In the genomic region with DNA sequence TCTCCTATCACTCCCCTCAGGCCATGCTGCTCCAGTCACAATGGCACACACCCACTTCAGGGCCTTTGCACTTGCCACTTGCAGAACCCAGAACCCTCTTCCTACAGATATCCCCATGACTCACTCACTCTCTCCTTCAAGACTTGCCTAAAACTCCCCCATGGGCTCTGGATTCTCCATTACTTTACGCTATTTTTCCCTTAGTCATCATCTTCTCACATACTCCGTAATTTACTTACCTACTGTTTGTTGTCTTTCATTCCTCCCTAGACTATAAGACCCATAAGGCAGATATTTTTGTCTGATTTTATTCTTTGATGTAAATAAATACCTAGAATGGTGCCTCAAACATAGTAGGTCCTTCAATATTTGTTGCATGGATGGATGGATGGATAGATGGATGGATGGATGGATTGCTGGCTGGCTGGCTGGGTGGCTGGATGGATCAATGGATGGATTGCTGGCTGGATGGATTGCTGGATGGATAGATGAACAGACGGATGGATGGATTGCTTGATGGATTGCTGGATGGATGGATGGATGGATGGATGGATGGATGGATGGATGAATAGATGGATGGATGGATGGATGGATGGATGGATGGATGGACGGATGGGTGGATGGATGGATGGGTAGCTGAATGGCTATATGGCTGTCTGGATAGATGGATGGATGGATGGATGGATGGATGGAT, we compare ENCODE assay signal across 28 cellular contexts.
"Had no signal": no experiment of that assay in that cellular context is flagged by ENCODE, and none has a peak within 500 bp of the region (broad histone marks: within the 10 kb centered on the region; RNA-seq: fewer than 3 reads in every experiment).

No MANE protein-coding gene starts in this region.

- FAIRE-seq: pancreas, small intestine had no signal

- H3K4me1 ChIP-seq: pancreas, psoas muscle, transverse colon, upper lobe of right lung, uterus had no signal

- DNase-seq: naive B cell; naive thymus-derived CD8-positive, alpha-beta T cell; nephron progenitor cell; nucleus accumbens; pancreas; psoas muscle; right cardiac atrium; small intestine; stimulated activated CD4-positive, alpha-beta T cell treated with anti-CD3 and anti-CD28 coated beads, Interleukin-15, amount 100 ng/mL, for 24 hours; stimulated activated CD4-positive, alpha-beta T cell treated with anti-CD3 and anti-CD28 coated beads, Interleukin-2, amount 100 ng/mL, for 24 hours; stimulated activated CD4-positive, alpha-beta T cell treated with anti-CD3 and anti-CD28 coated beads, Interleukin-2, amount 100 ng/mL, for 48 hours; stimulated activated CD4-positive, alpha-beta T cell treated with anti-CD3 and anti-CD28 coated beads, Interleukin-4, amount 100 ng/mL, for 24 hours; stimulated activated naive B cell treated with anti-CD40 and anti-IgM and Interleukin-4, amounts not matched to agents 10 μg/mL and 1 μg/mL and 100 μg/mL, for 72 hours; stimulated activated naive CD4-positive, alpha-beta T cell treated with Interleukin-2 at 50 U/mL for 16 hours; stomach; thyroid gland; transverse colon; upper lobe of right lung; uterus had no signal

- H3K4me3 Mint-ChIP-seq: naive B cell; naive thymus-derived CD8-positive, alpha-beta T cell; natural killer cell treated with Interleukin-12 subunit alpha and Interleukin-12 subunit beta and Interleukin-15 and Interleukin-18, amount 100 ng/mL, for 72 hours; nephron progenitor cell; neural crest cell; stimulated activated effector memory CD8-positive, alpha-beta T cell treated with anti-CD3 and anti-CD28 coated beads, Interleukin-12 subunit alpha, Interleukin-12 subunit beta, amount 100 ng/mL, for 72 hours; stimulated activated naive B cell treated with anti-CD40 and anti-IgM and Interleukin-4, amounts not matched to agents 10 μg/mL and 1 μg/mL and 100 μg/mL, for 72 hours; stimulated activated naive CD8-positive, alpha-beta T cell treated with anti-CD3 and anti-CD28 coated beads, Interleukin-15, Interleukin-2, amounts not matched to agents 100 ng/mL and 50 ng/mL, for 24 hours; type B pancreatic cell had no signal

- H3K4me3 ChIP-seq: pancreas, psoas muscle, stomach, thoracic aorta, thyroid gland, transverse colon, upper lobe of right lung, uterus had no signal

- H3K9me3 Mint-ChIP-seq: stimulated activated effector memory CD8-positive, alpha-beta T cell treated with anti-CD3 and anti-CD28 coated beads, Interleukin-12 subunit alpha, Interleukin-12 subunit beta, amount 100 ng/mL, for 72 hours had no signal

- H3K27me3 ChIP-seq: neutrophil, pancreas, stomach, thyroid gland, transverse colon, upper lobe of right lung, uterus had no signal

- H3K36me3 ChIP-seq: neutrophil, pancreas, stomach, thoracic aorta, thyroid gland, transverse colon, upper lobe of right lung, uterus had no signal

- H3K27ac ChIP-seq: neutrophil, pancreas, psoas muscle, stomach, thyroid gland, upper lobe of right lung, uterus had no signal

- H3K9me3 ChIP-seq: neutrophil, pancreas, psoas muscle, thoracic aorta, thyroid gland, transverse colon, upper lobe of right lung, uterus had no signal

- H3K4me1 Mint-ChIP-seq: naive B cell; naive thymus-derived CD8-positive, alpha-beta T cell; stimulated activated effector memory CD8-positive, alpha-beta T cell treated with anti-CD3 and anti-CD28 coated beads, Interleukin-12 subunit alpha, Interleukin-12 subunit beta, amount 100 ng/mL, for 72 hours; stimulated activated naive B cell treated with anti-CD40 and anti-IgM and Interleukin-4, amounts not matched to agents 10 μg/mL and 1 μg/mL and 100 μg/mL, for 72 hours had no signal

- ATAC-seq: naive thymus-derived CD8-positive, alpha-beta T cell; natural killer cell treated with Interleukin-12 subunit alpha and Interleukin-12 subunit beta and Interleukin-15 and Interleukin-18, amount 100 ng/mL, for 72 hours; pancreas; psoas muscle; right cardiac atrium; sciatic nerve; stimulated activated effector memory CD8-positive, alpha-beta T cell treated with anti-CD3 and anti-CD28 coated beads, Interleukin-12 subunit alpha, Interleukin-12 subunit beta, amount 100 ng/mL, for 72 hours; stimulated activated naive B cell treated with anti-CD40 and anti-IgM and Interleukin-4, amounts not matched to agents 10 μg/mL and 1 μg/mL and 100 μg/mL, for 72 hours; upper lobe of right lung had no signal

- H3K27ac Mint-ChIP-seq: naive B cell; natural killer cell treated with Interleukin-12 subunit alpha and Interleukin-12 subunit beta and Interleukin-15 and Interleukin-18, amount 100 ng/mL, for 72 hours; nephron progenitor cell; progenitor cell of endocrine pancreas; stimulated activated effector memory CD8-positive, alpha-beta T cell treated with anti-CD3 and anti-CD28 coated beads, Interleukin-12 subunit alpha, Interleukin-12 subunit beta, amount 100 ng/mL, for 72 hours; stimulated activated naive B cell treated with anti-CD40 and anti-IgM and Interleukin-4, amounts not matched to agents 10 μg/mL and 1 μg/mL and 100 μg/mL, for 72 hours; stimulated activated naive CD8-positive, alpha-beta T cell treated with anti-CD3 and anti-CD28 coated beads, Interleukin-15, Interleukin-2, amounts not matched to agents 100 ng/mL and 50 ng/mL, for 24 hours; type B pancreatic cell had no signal

- H3K27me3 Mint-ChIP-seq: progenitor cell of endocrine pancreas, type B pancreatic cell had no signal

- H3K36me3 Mint-ChIP-seq: naive thymus-derived CD8-positive, alpha-beta T cell; natural killer cell treated with Interleukin-12 subunit alpha and Interleukin-12 subunit beta and Interleukin-15 and Interleukin-18, amount 100 ng/mL, for 72 hours; stimulated activated naive B cell treated with anti-CD40 and anti-IgM and Interleukin-4, amounts not matched to agents 10 μg/mL and 1 μg/mL and 100 μg/mL, for 72 hours; type B pancreatic cell had no signal
